In the genomic region with DNA sequence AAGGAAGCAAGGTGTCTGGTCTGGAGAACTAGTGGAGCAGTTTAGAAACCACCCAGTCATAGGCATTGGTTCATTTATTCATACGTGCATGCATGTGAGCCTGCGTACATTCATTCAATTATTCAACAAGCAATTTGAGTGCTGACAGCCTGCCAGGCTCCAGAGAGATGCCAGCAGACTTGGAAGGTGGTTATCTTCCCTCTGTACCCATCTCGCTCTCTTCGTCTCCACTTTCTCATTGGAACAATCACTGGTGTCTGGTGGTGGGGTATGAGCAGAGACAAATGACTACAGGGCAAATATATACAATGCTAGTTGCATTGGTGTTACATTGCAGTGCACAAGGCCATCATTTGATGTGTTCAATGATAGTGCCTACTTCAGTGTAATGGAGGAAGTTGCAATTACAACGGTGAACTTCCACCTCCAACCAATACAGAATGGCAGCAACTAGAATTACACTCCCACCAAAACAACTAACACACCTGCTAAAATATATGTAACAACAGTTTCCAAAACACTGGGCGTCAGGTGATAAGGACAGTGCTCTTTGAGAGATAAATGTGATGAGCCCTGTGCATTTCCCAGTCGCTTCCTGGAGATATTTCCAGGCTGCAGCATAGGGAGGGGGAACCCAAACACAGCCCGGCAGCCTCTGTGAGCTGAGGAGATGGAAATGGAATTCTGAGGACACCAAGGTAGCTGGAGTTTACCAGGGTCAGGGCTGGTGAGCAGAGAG, we compare ENCODE assay signal across 1 cellular context.
TF ChIP-seq lines count a peak whose summit lies in the region.

No MANE protein-coding gene starts in this region.

TF ChIP-seq in GM23338, 12 proteins besides CTCF, POLR2A, EP300 and RAD21 (continued from another document):
- TF ChIP-seq, protein P1, sequence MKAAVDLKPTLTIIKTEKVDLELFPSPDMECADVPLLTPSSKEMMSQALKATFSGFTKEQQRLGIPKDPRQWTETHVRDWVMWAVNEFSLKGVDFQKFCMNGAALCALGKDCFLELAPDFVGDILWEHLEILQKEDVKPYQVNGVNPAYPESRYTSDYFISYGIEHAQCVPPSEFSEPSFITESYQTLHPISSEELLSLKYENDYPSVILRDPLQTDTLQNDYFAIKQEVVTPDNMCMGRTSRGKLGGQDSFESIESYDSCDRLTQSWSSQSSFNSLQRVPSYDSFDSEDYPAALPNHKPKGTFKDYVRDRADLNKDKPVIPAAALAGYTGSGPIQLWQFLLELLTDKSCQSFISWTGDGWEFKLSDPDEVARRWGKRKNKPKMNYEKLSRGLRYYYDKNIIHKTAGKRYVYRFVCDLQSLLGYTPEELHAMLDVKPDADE (IDR thresholded peaks at IDR 0.05), result no peak
- TF ChIP-seq NANOG (IDR thresholded peaks at IDR 0.05; ENCODE audit: borderline replicate concordance) (no peak), JUNB (IDR thresholded peaks at IDR 0.05; ENCODE audit: unreplicated experiment) (no peak)
- TF ChIP-seq, protein P2, sequence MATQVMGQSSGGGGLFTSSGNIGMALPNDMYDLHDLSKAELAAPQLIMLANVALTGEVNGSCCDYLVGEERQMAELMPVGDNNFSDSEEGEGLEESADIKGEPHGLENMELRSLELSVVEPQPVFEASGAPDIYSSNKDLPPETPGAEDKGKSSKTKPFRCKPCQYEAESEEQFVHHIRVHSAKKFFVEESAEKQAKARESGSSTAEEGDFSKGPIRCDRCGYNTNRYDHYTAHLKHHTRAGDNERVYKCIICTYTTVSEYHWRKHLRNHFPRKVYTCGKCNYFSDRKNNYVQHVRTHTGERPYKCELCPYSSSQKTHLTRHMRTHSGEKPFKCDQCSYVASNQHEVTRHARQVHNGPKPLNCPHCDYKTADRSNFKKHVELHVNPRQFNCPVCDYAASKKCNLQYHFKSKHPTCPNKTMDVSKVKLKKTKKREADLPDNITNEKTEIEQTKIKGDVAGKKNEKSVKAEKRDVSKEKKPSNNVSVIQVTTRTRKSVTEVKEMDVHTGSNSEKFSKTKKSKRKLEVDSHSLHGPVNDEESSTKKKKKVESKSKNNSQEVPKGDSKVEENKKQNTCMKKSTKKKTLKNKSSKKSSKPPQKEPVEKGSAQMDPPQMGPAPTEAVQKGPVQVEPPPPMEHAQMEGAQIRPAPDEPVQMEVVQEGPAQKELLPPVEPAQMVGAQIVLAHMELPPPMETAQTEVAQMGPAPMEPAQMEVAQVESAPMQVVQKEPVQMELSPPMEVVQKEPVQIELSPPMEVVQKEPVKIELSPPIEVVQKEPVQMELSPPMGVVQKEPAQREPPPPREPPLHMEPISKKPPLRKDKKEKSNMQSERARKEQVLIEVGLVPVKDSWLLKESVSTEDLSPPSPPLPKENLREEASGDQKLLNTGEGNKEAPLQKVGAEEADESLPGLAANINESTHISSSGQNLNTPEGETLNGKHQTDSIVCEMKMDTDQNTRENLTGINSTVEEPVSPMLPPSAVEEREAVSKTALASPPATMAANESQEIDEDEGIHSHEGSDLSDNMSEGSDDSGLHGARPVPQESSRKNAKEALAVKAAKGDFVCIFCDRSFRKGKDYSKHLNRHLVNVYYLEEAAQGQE (IDR thresholded peaks at IDR 0.05; ENCODE audit: unreplicated experiment), result no peak
